Comparison of ENCODE assay signal across 10 cellular contexts in the genomic region with DNA sequence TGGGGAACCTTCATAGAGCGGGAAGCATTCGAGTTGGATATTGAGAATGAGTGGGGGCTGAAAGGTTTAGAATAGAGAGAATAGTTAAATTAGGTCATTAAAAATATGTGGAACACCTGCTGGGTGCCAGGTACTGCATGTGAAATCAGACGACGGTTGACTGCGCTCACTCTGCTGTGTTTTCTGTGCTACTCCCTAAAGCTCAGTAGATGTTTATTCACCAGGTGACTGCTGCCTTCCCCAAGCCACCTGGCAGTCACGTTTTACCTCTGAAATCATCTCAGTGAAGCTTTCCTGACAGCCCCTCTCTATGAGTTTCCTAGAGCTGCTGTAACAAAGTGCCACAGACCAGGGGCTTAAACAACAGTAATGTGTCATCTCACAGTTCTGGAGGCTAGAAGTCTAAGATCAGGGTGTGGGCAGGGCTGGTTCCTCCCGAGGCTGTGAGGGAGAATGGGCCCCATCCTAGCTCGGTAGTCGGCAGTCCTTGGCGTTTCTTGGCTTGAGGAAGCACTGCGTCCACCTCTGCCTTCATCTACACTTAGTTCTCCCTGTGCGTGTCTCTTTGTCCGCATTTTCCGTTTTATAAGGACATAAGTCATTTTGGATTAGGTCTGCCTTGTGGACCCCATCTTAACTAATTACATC.
DNase-seq lines count a peak whose midpoint lies in the region; ATAC-seq, FAIRE-seq and TF ChIP-seq lines count a peak whose summit lies in the region.
"Had no signal": no experiment of that assay in that cellular context is flagged by ENCODE, and none has a peak within 500 bp of the region (broad histone marks: within the 10 kb centered on the region; RNA-seq: fewer than 3 reads in every experiment).

No MANE protein-coding gene starts in this region.

- no peak overlapping the region for H3K4me3 Mint-ChIP-seq in effector memory CD8-positive, alpha-beta T cell

- ATAC-seq in effector memory CD8-positive, alpha-beta T cell (replicated peaks): no peak
- no peak for ATAC-seq in GM19397 (IDR thresholded peaks at IDR 0.05; ENCODE audit: unreplicated experiment)

- peak; percentile 37 for DNase-seq in NCI-H82 (lab: John Stamatoyannopoulos, UW)
- no peak for DNase-seq in NCI-H82 treated with DMSO at 0.1 percent for 48 hours (lab: John Stamatoyannopoulos, UW; ENCODE audit: unreplicated experiment)
- no peak for DNase-seq in effector memory CD8-positive, alpha-beta T cell
- DNase-seq in tibial artery: no peak
- DNase-seq in RCC 7860 (ENCODE audit: low spot score): no peak
- DNase-seq in SHP77 treated with DMSO at 0.1 percent for 48 hours (lab: John Stamatoyannopoulos, UW): no peak
- DNase-seq: GF-D8 had no signal

- H3K27me3 Mint-ChIP-seq in effector memory CD8-positive, alpha-beta T cell: no peaks in the 10 kb centered on the region

- H3K4me1 ChIP-seq in muscle layer of duodenum (ENCODE audit: control insufficient read depth in 1 of 2, insufficient read depth in 2 of 2, low read length in 2 of 2) (peaks cover 32 to 79% of the 10 kb centered on the region in 2 donors), tibial artery (peaks cover 0 to 87% (median 50%) of the 10 kb centered on the region in 4 donors)

- no peak for FAIRE-seq in RCC 7860 (lab: Jason Lieb, UNC)

- H3K27me3 ChIP-seq in muscle layer of duodenum (ENCODE audit: low read depth, low read length) (no peaks in the 10 kb centered on the region), tibial artery (no peaks in the 10 kb centered on the region)
- H3K27me3 ChIP-seq: SJSA1 had no signal

- H3K27ac ChIP-seq in muscle layer of duodenum (ENCODE audit: low read length) (peak overlapping the region; percentile 41), tibial artery (peak overlapping the region; percentile 13 to 24)
- H3K27ac ChIP-seq: SJSA1 had no signal

- H3K9me3 ChIP-seq in muscle layer of duodenum (ENCODE audit: control insufficient read depth in 1 of 2, low read length in 2 of 2) (no peaks in the 10 kb centered on the region), tibial artery (no peaks in the 10 kb centered on the region)
- H3K9me3 ChIP-seq: SJSA1 had no signal

- peaks cover 43 to 72% of the 10 kb centered on the region in 2 donors for H3K4me1 Mint-ChIP-seq in effector memory CD8-positive, alpha-beta T cell (ENCODE audit: low read depth in 2 of 2)

- peak overlapping the region; percentile 59 to 86 for H3K27ac Mint-ChIP-seq in effector memory CD8-positive, alpha-beta T cell

- intact Hi-C loops in tibial artery (cut with DNase I; ENCODE audit: low total_unique reads): loop anchor here (10.0 kb wide), 1 partner anchor 104 kb away; no protein-coding TSS in a partner anchor

- no peaks in the 10 kb centered on the region for H3K9me3 Mint-ChIP-seq in effector memory CD8-positive, alpha-beta T cell

- peaks cover 9% of the 10 kb centered on the region for H3K36me3 Mint-ChIP-seq in effector memory CD8-positive, alpha-beta T cell (ENCODE audit: insufficient read depth)

- no peak for TF ChIP-seq CTCF in tibial artery (IDR thresholded peaks at IDR 0.05)

- peak overlapping the region; percentile 7 to 41 for H3K4me3 ChIP-seq in muscle layer of duodenum (ENCODE audit: low read depth in 1 of 2, low read length in 2 of 2)
- peak overlapping the region in 1 of 2 donors; percentile 34 for H3K4me3 ChIP-seq in tibial artery
- H3K4me3 ChIP-seq: SJSA1 had no signal

- no peaks in the 10 kb centered on the region for H3K36me3 ChIP-seq in muscle layer of duodenum (ENCODE audit: control insufficient read depth in 1 of 2, insufficient read depth in 2 of 2, low read length in 2 of 2)
- H3K36me3 ChIP-seq in tibial artery: no peaks in the 10 kb centered on the region
- H3K36me3 ChIP-seq: SJSA1 had no signal
